10 cellular contexts compared by ENCODE assay signal in genomic region chr16:87864331-87864989, GRCh38. TPM values are rescaled to one million over a fixed set of nuclear protein-coding genes. Genes with fewer than 3 reads are reported as not detected.
DNase-seq lines count a peak whose midpoint lies in the region; ATAC-seq and TF ChIP-seq lines count a peak whose summit lies in the region.
"Had no signal": no experiment of that assay in that cellular context is flagged by ENCODE, and none has a peak within 500 bp of the region (broad histone marks: within the 10 kb centered on the region; RNA-seq: fewer than 3 reads in every experiment).

No MANE protein-coding gene starts in this region.

- peaks cover 8% of the 10 kb centered on the region for H3K36me3 Mint-ChIP-seq in CD4-positive, CD25-positive, alpha-beta regulatory T cell
- peaks cover 79% of the 10 kb centered on the region for H3K36me3 Mint-ChIP-seq in activated CD4-positive, alpha-beta memory T cell treated with anti-CD3 and anti-CD28 coated beads for 36 hours

- H3K27me3 Mint-ChIP-seq in CD4-positive, CD25-positive, alpha-beta regulatory T cell = peaks cover 4% of the 10 kb centered on the region
- H3K27me3 Mint-ChIP-seq in activated CD4-positive, alpha-beta memory T cell treated with anti-CD3 and anti-CD28 coated beads for 36 hours = peaks cover 2% of the 10 kb centered on the region

- CTCF ChIA-PET in HCT116 (lab: Charles Lee) = interaction anchor here (2.0 kb wide), 1 partner anchor 85 kb away, joined by 4 read pairs; no protein-coding TSS in a partner anchor
- CTCF ChIA-PET in activated CD4-positive, alpha-beta memory T cell treated with anti-CD3 and anti-CD28 coated beads for 36 hours (lab: Charles Lee) = interaction anchor here (10.3 to 15.0 kb wide), 2 partner anchors 12 to 84 kb away, joined by 224 to 275 read pairs; no protein-coding TSS in a partner anchor

- no peak for ATAC-seq in CD4-positive, CD25-positive, alpha-beta regulatory T cell (ENCODE audit: low read depth in 2 of 2)
- no peak for ATAC-seq in HCT116
- no peak for ATAC-seq in gastrocnemius medialis
- no peak for ATAC-seq in GM19351 (IDR thresholded peaks at IDR 0.05; ENCODE audit: unreplicated experiment)
- ATAC-seq in HG02759 (IDR thresholded peaks at IDR 0.05; ENCODE audit: unreplicated experiment) = no peak

- H3K9me3 Mint-ChIP-seq in CD4-positive, CD25-positive, alpha-beta regulatory T cell = no peaks in the 10 kb centered on the region
- H3K9me3 Mint-ChIP-seq in activated CD4-positive, alpha-beta memory T cell treated with anti-CD3 and anti-CD28 coated beads for 36 hours = no peaks in the 10 kb centered on the region

- BruUV-seq in HCT116 (replicated peaks; lab: Mats Ljungman, UMichigan) = no TSS peak

- H2AFZ ChIP-seq in HCT116 (ENCODE audit: low read depth, low read length, poor library complexity, severe bottlenecking) = no peak overlapping the region
- H2AFZ ChIP-seq in hepatocyte = no peak overlapping the region

- H3K4me2 ChIP-seq in HCT116 (ENCODE audit: low read length) (no peak overlapping the region), hepatocyte (peak overlapping the region; percentile 44)

- H3K9me2 ChIP-seq in HCT116 (ENCODE audit: insufficient read depth) = no peaks in the 10 kb centered on the region
- no peaks in the 10 kb centered on the region for H3K9me2 ChIP-seq in hepatocyte (replicated peaks; ENCODE audit: insufficient read depth)

- DNase-seq in CD4-positive, CD25-positive, alpha-beta regulatory T cell = no peak
- DNase-seq in HCT116 (ENCODE audit: low read depth, low spot score) (no peak), hepatocyte (ENCODE audit: low spot score) (no peak), gastrocnemius medialis (no peak), tibial artery (no peak)
- no peak for DNase-seq in activated CD4-positive, alpha-beta memory T cell treated with anti-CD3 and anti-CD28 coated beads for 36 hours
- DNase-seq: DMS 273 treated with DMSO at 0.1 percent for 48 hours, NCI-H2081 treated with DMSO at 0.1 percent for 48 hours had no signal

- H3K27ac ChIP-seq in CD4-positive, CD25-positive, alpha-beta regulatory T cell (ENCODE audit: insufficient read depth, low read length, poor library complexity, severe bottlenecking) = peak overlapping the region; percentile 76
- H3K27ac ChIP-seq in HCT116 (ENCODE audit: low read depth, low read length) = peak overlapping the region; percentile 16; the same call in 1 of the 2 replicates
- H3K27ac ChIP-seq in hepatocyte = peak overlapping the region; percentile 53
- H3K27ac ChIP-seq in gastrocnemius medialis = no peak overlapping the region
- H3K27ac ChIP-seq in tibial artery = no peak overlapping the region

- WGBS in hepatocyte (ENCODE audit: low lambda C conversion rate, missing lambda C conversion rate) = 68% methylated on average over 15 of the region's 15 CpGs

- H3K27me3 ChIP-seq in CD4-positive, CD25-positive, alpha-beta regulatory T cell (ENCODE audit: control insufficient read depth, insufficient read depth, low read length) = no peaks in the 10 kb centered on the region
- H3K27me3 ChIP-seq in HCT116 (ENCODE audit: insufficient read depth, low read length) (no peaks in the 10 kb centered on the region), hepatocyte (no peaks in the 10 kb centered on the region), gastrocnemius medialis (no peaks in the 10 kb centered on the region), tibial artery (no peaks in the 10 kb centered on the region)

- no peak overlapping the region for H3K9ac ChIP-seq in HCT116 (ENCODE audit: low read length)

- POLR2A ChIA-PET in HCT116 (lab: Charles Lee) = interaction anchor here (1.1 to 3.2 kb wide), 3 partner anchors 8 to 76 kb away, joined by 3 to 12 read pairs (median 3); no protein-coding TSS in a partner anchor
- POLR2A ChIA-PET in activated CD4-positive, alpha-beta memory T cell treated with anti-CD3 and anti-CD28 coated beads for 36 hours (lab: Charles Lee) = interaction anchor here (2.6 to 7.5 kb wide), 3 partner anchors 8 to 32 kb away, joined by 11 to 103 read pairs (median 25); no protein-coding TSS in a partner anchor

- H3K79me2 ChIP-seq in HCT116 (ENCODE audit: insufficient read depth, low read length) (peaks cover 97% of the 10 kb centered on the region), hepatocyte (peaks cover 76% of the 10 kb centered on the region)

- peaks cover 45% of the 10 kb centered on the region for H3K4me1 ChIP-seq in CD4-positive, CD25-positive, alpha-beta regulatory T cell (ENCODE audit: control insufficient read depth, insufficient read depth, low read length, poor library complexity, severe bottlenecking)
- H3K4me1 ChIP-seq in HCT116 (ENCODE audit: control insufficient read depth in 1 of 2, insufficient read depth in 2 of 2, low read length in 2 of 2) (peaks cover 28 to 60% of the 10 kb centered on the region in 2 experiments), hepatocyte (ENCODE audit: insufficient read depth) (peaks cover 11% of the 10 kb centered on the region), gastrocnemius medialis (peaks cover 20 to 27% of the 10 kb centered on the region in 2 donors), tibial artery (peaks cover 0 to 16% (median 13%) of the 10 kb centered on the region in 4 donors)

- RAD21 ChIA-PET in HCT116 (lab: Charles Lee; ENCODE audit: low non-redundant PET in 1 of 2, low total read pairs in 2 of 2, uncharacterized antibody in 2 of 2, unreplicated experiment in 2 of 2) = no interaction called here

- H3K4me3 Mint-ChIP-seq in CD4-positive, CD25-positive, alpha-beta regulatory T cell = peak overlapping the region; percentile 73 to 97 (median 86)
- H3K4me3 Mint-ChIP-seq in activated CD4-positive, alpha-beta memory T cell treated with anti-CD3 and anti-CD28 coated beads for 36 hours = peak overlapping the region; percentile 100

- in situ Hi-C loops in gastrocnemius medialis (cut with MboI; ENCODE audit: low sequenced_read_pairs in 4 of 4) = no loop called here

- H3K36me3 ChIP-seq in CD4-positive, CD25-positive, alpha-beta regulatory T cell (ENCODE audit: control insufficient read depth, insufficient read depth, low read length) = no peaks in the 10 kb centered on the region
- peaks cover 0 to 28% of the 10 kb centered on the region in 2 experiments; a peak in 2 of 4 replicates for H3K36me3 ChIP-seq in HCT116 (ENCODE audit: control insufficient read depth in 1 of 2, insufficient read depth in 2 of 2, low read length in 2 of 2)
- H3K36me3 ChIP-seq in hepatocyte (replicated peaks; ENCODE audit: insufficient read depth, low read depth) = no peaks in the 10 kb centered on the region
- H3K36me3 ChIP-seq in gastrocnemius medialis = no peaks in the 10 kb centered on the region
- H3K36me3 ChIP-seq in tibial artery = no peaks in the 10 kb centered on the region

- peaks cover 0 to 64% (median 33%) of the 10 kb centered on the region in 4 donors for H3K4me1 Mint-ChIP-seq in CD4-positive, CD25-positive, alpha-beta regulatory T cell
- H3K4me1 Mint-ChIP-seq in activated CD4-positive, alpha-beta memory T cell treated with anti-CD3 and anti-CD28 coated beads for 36 hours (ENCODE audit: low read depth) = peaks cover 56% of the 10 kb centered on the region

- TF ChIP-seq POLR2A in HCT116 (IDR thresholded peaks at IDR 0.05; ENCODE audit: borderline replicate concordance, extremely low read depth, insufficient read depth, insufficient read length) (no peak), gastrocnemius medialis (IDR thresholded peaks at IDR 0.05) (no peak)

- intact Hi-C loops in HCT116 (cut with micrococcal nuclease) (no loop called here), gastrocnemius medialis (cut with DNase I; ENCODE audit: low total_unique reads) (loop anchor here (10.0 kb wide), 1 partner anchor 950 kb away; the partner anchor contains the start of gene APRT), tibial artery (cut with DNase I; ENCODE audit: low total_unique reads) (no loop called here)
- intact Hi-C loops in activated CD4-positive, alpha-beta memory T cell treated with anti-CD3 and anti-CD28 coated beads for 36 hours (cut with micrococcal nuclease) = no loop called here

- no peak for TF ChIP-seq CTCF in HCT116 (IDR thresholded peaks at IDR 0.05 in 2 of 3, conservative IDR thresholded peaks at IDR 0.05 in 1 of 3; ENCODE audit: borderline replicate concordance in 1 of 3, insufficient read depth in 1 of 3, low read depth in 2 of 3, low read length in 2 of 3)
- no peak for TF ChIP-seq CTCF in hepatocyte (IDR thresholded peaks at IDR 0.05; ENCODE audit: poor library complexity)
- no peak for TF ChIP-seq CTCF in gastrocnemius medialis (IDR thresholded peaks at IDR 0.05 in 4 of 5, conservative IDR thresholded peaks at IDR 0.05 in 1 of 5)
- no peak for TF ChIP-seq CTCF in tibial artery (IDR thresholded peaks at IDR 0.05)

- H3K27ac Mint-ChIP-seq in CD4-positive, CD25-positive, alpha-beta regulatory T cell = peak overlapping the region; percentile 17 to 96 (median 43)
- H3K27ac Mint-ChIP-seq in activated CD4-positive, alpha-beta memory T cell treated with anti-CD3 and anti-CD28 coated beads for 36 hours = peak overlapping the region; percentile 77

- no peak for TF ChIP-seq RAD21 in HCT116 (IDR thresholded peaks at IDR 0.05; ENCODE audit: low read depth)

- H3K4me3 ChIP-seq in CD4-positive, CD25-positive, alpha-beta regulatory T cell (ENCODE audit: low read depth, low read length) = peak overlapping the region; percentile 65
- H3K4me3 ChIP-seq in HCT116 (replicated peaks in 1 of 2; ENCODE audit: low read depth in 1 of 2, low read length in 2 of 2) (no peak overlapping the region), hepatocyte (no peak overlapping the region), gastrocnemius medialis (no peak overlapping the region), tibial artery (no peak overlapping the region)

- H4K20me1 ChIP-seq in HCT116 (ENCODE audit: insufficient read depth) = peaks cover 33% of the 10 kb centered on the region; the same call in 1 of the 2 replicates
- peaks cover 9% of the 10 kb centered on the region for H4K20me1 ChIP-seq in hepatocyte (ENCODE audit: insufficient read depth, poor library complexity, severe bottlenecking)

- no peaks in the 10 kb centered on the region for H3K9me3 ChIP-seq in CD4-positive, CD25-positive, alpha-beta regulatory T cell (ENCODE audit: control insufficient read depth in 2 of 2, low read length in 2 of 2)
- H3K9me3 ChIP-seq in HCT116 (ENCODE audit: control insufficient read depth in 1 of 2, insufficient read depth in 1 of 2, low read depth in 1 of 2, low read length in 2 of 2) (no peaks in the 10 kb centered on the region), hepatocyte (ENCODE audit: low read depth) (no peaks in the 10 kb centered on the region), gastrocnemius medialis (no peaks in the 10 kb centered on the region), tibial artery (no peaks in the 10 kb centered on the region)

TF ChIP-seq in HCT116, 20 proteins besides CTCF, POLR2A, EP300 and RAD21 (continues in another document):
- TF ChIP-seq ZFX (IDR thresholded peaks at IDR 0.05) = no peak

RNA-seq across cellular contexts. Expression of gene SLC7A5, which starts 4.8 kb away (rescaled TPM):
- total RNA-seq in CD4-positive, CD25-positive, alpha-beta regulatory T cell = 111 TPM
- 10 to 100 TPM; 10.3 to 13.3 (median 11.9) TPM for polyA plus RNA-seq in CD4-positive, CD25-positive, alpha-beta regulatory T cell
- total RNA-seq in HCT116 (2021; ENCODE audit: unreplicated experiment) = 482 TPM
- 533 and 540 TPM in 2 replicates for polyA plus RNA-seq in HCT116 (2012)
- total RNA-seq in activated CD4-positive, alpha-beta memory T cell treated with anti-CD3 and anti-CD28 coated beads for 36 hours = 100 to 1,000 TPM; 262 TPM
- total RNA-seq in hepatocyte = 20.4 and 29.3 TPM in 2 replicates
- 52.5 and 56.2 TPM in 2 replicates for polyA plus RNA-seq in hepatocyte
- 100 to 1,000 TPM in 1 of 4 donors, 10 to 100 TPM in 2, 1 to 10 TPM in 1; 7.0 to 133 (median 19.1) TPM for total RNA-seq in gastrocnemius medialis

Comparison
In these comparisons a context has a peak if more than half of its experiments do, and no peak if none do; other contexts are left out.
1. H3K27ac ChIP-seq: peak in CD4-positive, CD25-positive, alpha-beta regulatory T cell (single experiment), HCT116 (single experiment) and hepatocyte (single experiment); none in gastrocnemius medialis (0 of 4) and tibial artery (0 of 2).